Comparison of ENCODE assay signal across 26 cellular contexts in genomic region chr19:30745476-30745985, GRCh38.
"Had no signal": no experiment of that assay in that cellular context is flagged by ENCODE, and none has a peak within 500 bp of the region (broad histone marks: within the 10 kb centered on the region; RNA-seq: fewer than 3 reads in every experiment).

No MANE protein-coding gene starts in this region.

- H3K4me1 Mint-ChIP-seq: activated CD4-positive, alpha-beta T cell treated with anti-CD3 and anti-CD28 coated beads for 36 hours; activated CD4-positive, alpha-beta T cell treated with anti-CD3 and anti-CD28 coated beads, Interleukin-2, amount 10 ng/mL, durations not matched to agents 24 days and 14 days; activated T-helper 17 cell treated with anti-CD3 and anti-CD28 coated beads, Interleukin-2, amount 50 U/mL, for 72 hours; endodermal cell had no signal

- H3K36me3 ChIP-seq: brain microvascular endothelial cell, colonic mucosa, gastrocnemius medialis had no signal

- H3K4me1 ChIP-seq: colonic mucosa, foreskin keratinocyte, gastrocnemius medialis had no signal

- H3K27me3 ChIP-seq: brain microvascular endothelial cell, colonic mucosa, foreskin keratinocyte had no signal

- H3K27ac Mint-ChIP-seq: activated CD4-positive, alpha-beta memory T cell treated with anti-CD3 and anti-CD28 coated beads for 36 hours; activated CD4-positive, alpha-beta T cell treated with anti-CD3 and anti-CD28 coated beads for 36 hours; activated CD4-positive, alpha-beta T cell treated with anti-CD3 and anti-CD28 coated beads, Interleukin-2, amount 10 ng/mL, durations not matched to agents 24 days and 14 days; activated CD8-positive, alpha-beta T cell treated with anti-CD3 and anti-CD28 coated beads, Interleukin-2, amount 10 ng/mL, durations not matched to agents 7 days and 5 days; activated naive CD8-positive, alpha-beta T cell; activated T-helper 17 cell treated with anti-CD3 and anti-CD28 coated beads, Interleukin-2, amount 50 U/mL, for 72 hours; endodermal cell had no signal

- ATAC-seq: activated CD4-positive, alpha-beta T cell treated with anti-CD3 and anti-CD28 coated beads for 36 hours; activated CD8-positive, alpha-beta T cell treated with anti-CD3 and anti-CD28 coated beads, Interleukin-2, amount 10 ng/mL, durations not matched to agents 7 days and 5 days; activated T-cell treated with anti-CD3 and anti-CD28 coated beads, Interleukin-2, amount 50 U/mL, for 4 hours; activated T-helper 17 cell treated with anti-CD3 and anti-CD28 coated beads, Interleukin-2, amount 50 U/mL, for 72 hours; esophagus mucosa; foreskin keratinocyte; gastrocnemius medialis had no signal

- H3K27ac ChIP-seq: brain microvascular endothelial cell, colonic mucosa, foreskin keratinocyte, gastrocnemius medialis had no signal

- DNase-seq: activated CD4-positive, alpha-beta memory T cell treated with anti-CD3 and anti-CD28 coated beads for 36 hours; activated CD4-positive, alpha-beta T cell treated with anti-CD3 and anti-CD28 coated beads for 36 hours; activated CD4-positive, CD25-positive, alpha-beta regulatory T cell; activated CD4-positive, CD25-positive, alpha-beta regulatory T cell treated with anti-CD3 and anti-CD28 coated beads, Interleukin-2, amount 50 U/mL, for 72 hours; activated CD8-positive, alpha-beta T cell treated with anti-CD3 and anti-CD28 coated beads, Interleukin-2, amount 10 ng/mL, durations not matched to agents 7 days and 5 days; activated effector memory CD4-positive, alpha-beta T cell treated with Interleukin-2 at 50 U/mL for 16 hours; activated gamma-delta T cell treated with Interleukin-2 at 50 U/mL for 16 hours; activated naive CD4-positive, alpha-beta T cell treated with anti-CD3 and anti-CD28 coated beads, Interleukin-2, amount 50 U/mL, for 16 hours; activated naive CD4-positive, alpha-beta T cell treated with Interleukin-2 at 50 U/mL for 16 hours; activated T-cell treated with anti-CD3 and anti-CD28 coated beads, Interleukin-2, amount 50 U/mL, for 4 hours; amniotic stem cell; anterior cingulate cortex; brain microvascular endothelial cell; central memory CD4-positive, alpha-beta T cell; cerebellar nuclear complex; colonic mucosa; effector memory CD4-positive, alpha-beta T cell; endodermal cell; foreskin keratinocyte; gastrocnemius medialis; glutamatergic neuron; T-helper 2 cell had no signal

- H3K9me3 ChIP-seq: colonic mucosa, gastrocnemius medialis had no signal

- H3K36me3 Mint-ChIP-seq: activated CD4-positive, alpha-beta memory T cell treated with anti-CD3 and anti-CD28 coated beads for 36 hours; activated naive CD8-positive, alpha-beta T cell had no signal

- H3K4me3 Mint-ChIP-seq: activated CD4-positive, alpha-beta memory T cell treated with anti-CD3 and anti-CD28 coated beads for 36 hours; activated CD4-positive, alpha-beta T cell treated with anti-CD3 and anti-CD28 coated beads for 36 hours; activated CD4-positive, alpha-beta T cell treated with anti-CD3 and anti-CD28 coated beads, Interleukin-2, amount 10 ng/mL, durations not matched to agents 24 days and 14 days; activated CD8-positive, alpha-beta T cell treated with anti-CD3 and anti-CD28 coated beads, Interleukin-2, amount 10 ng/mL, durations not matched to agents 7 days and 5 days; activated naive CD8-positive, alpha-beta T cell; activated T-cell treated with anti-CD3 and anti-CD28 coated beads, Interleukin-2, amount 50 U/mL, for 4 hours; activated T-helper 17 cell treated with anti-CD3 and anti-CD28 coated beads, Interleukin-2, amount 50 U/mL, for 72 hours; endodermal cell had no signal

- H3K9me3 Mint-ChIP-seq: activated CD4-positive, alpha-beta T cell treated with anti-CD3 and anti-CD28 coated beads, Interleukin-2, amount 10 ng/mL, durations not matched to agents 24 days and 14 days had no signal

- H3K4me3 ChIP-seq: colonic mucosa, gastrocnemius medialis had no signal
